ENCODE assay signal across 19 cellular contexts in genomic region chr7:24024276-24024675, GRCh38.
"Had no signal": no experiment of that assay in that cellular context is flagged by ENCODE, and none has a peak within 500 bp of the region (broad histone marks: within the 10 kb centered on the region; RNA-seq: fewer than 3 reads in every experiment).

No MANE protein-coding gene starts in this region.

- H3K9me3 Mint-ChIP-seq: activated B cell treated with CpG ODN at 0.5 μM for 24 hours; activated CD4-positive, alpha-beta memory T cell treated with anti-CD3 and anti-CD28 coated beads for 36 hours; activated naive CD8-positive, alpha-beta T cell treated with anti-CD3 and anti-CD28 coated beads, Interleukin-2, amount 10 ng/mL, durations not matched to agents 7 days and 5 days; activated T-helper 17 cell treated with anti-CD3 and anti-CD28 coated beads, Interleukin-2, amount 50 U/mL, for 72 hours; central memory CD8-positive, alpha-beta T cell; stimulated activated naive B cell treated with anti-CD40 and anti-IgM and Interleukin-4, amounts not matched to agents 10 μg/mL and 1 μg/mL and 100 μg/mL, for 72 hours had no signal

- H3K36me3 Mint-ChIP-seq: activated CD4-positive, alpha-beta memory T cell treated with anti-CD3 and anti-CD28 coated beads for 36 hours; activated naive CD8-positive, alpha-beta T cell treated with anti-CD3 and anti-CD28 coated beads, Interleukin-2, amount 10 ng/mL, durations not matched to agents 7 days and 5 days; naive B cell; stimulated activated naive B cell treated with anti-CD40 and anti-IgM and Interleukin-4, amounts not matched to agents 10 μg/mL and 1 μg/mL and 100 μg/mL, for 72 hours had no signal

- H3K27ac ChIP-seq: colonic mucosa, gastrocnemius medialis, spleen, thoracic aorta, upper lobe of left lung had no signal

- H3K4me1 ChIP-seq: colonic mucosa, gastrocnemius medialis, spleen, upper lobe of left lung had no signal

- H3K4me1 Mint-ChIP-seq: activated B cell treated with CpG ODN at 0.5 μM for 24 hours; activated naive CD8-positive, alpha-beta T cell treated with anti-CD3 and anti-CD28 coated beads, Interleukin-2, amount 10 ng/mL, durations not matched to agents 7 days and 5 days; activated T-helper 17 cell treated with anti-CD3 and anti-CD28 coated beads, Interleukin-2, amount 50 U/mL, for 72 hours; central memory CD8-positive, alpha-beta T cell; naive B cell; stimulated activated naive B cell treated with anti-CD40 and anti-IgM and Interleukin-4, amounts not matched to agents 10 μg/mL and 1 μg/mL and 100 μg/mL, for 72 hours had no signal

- ATAC-seq: activated T-helper 17 cell treated with anti-CD3 and anti-CD28 coated beads, Interleukin-2, amount 50 U/mL, for 72 hours; gastrocnemius medialis; sciatic nerve had no signal

- H3K4me3 Mint-ChIP-seq: activated B cell treated with CpG ODN at 0.5 μM for 24 hours; activated CD4-positive, alpha-beta memory T cell treated with anti-CD3 and anti-CD28 coated beads for 36 hours; activated naive CD8-positive, alpha-beta T cell treated with anti-CD3 and anti-CD28 coated beads, Interleukin-2, amount 10 ng/mL, durations not matched to agents 7 days and 5 days; activated T-helper 17 cell treated with anti-CD3 and anti-CD28 coated beads, Interleukin-2, amount 50 U/mL, for 72 hours; central memory CD8-positive, alpha-beta T cell; naive B cell; stimulated activated naive B cell treated with anti-CD40 and anti-IgM and Interleukin-4, amounts not matched to agents 10 μg/mL and 1 μg/mL and 100 μg/mL, for 72 hours had no signal

- H3K27me3 Mint-ChIP-seq: activated T-helper 17 cell treated with anti-CD3 and anti-CD28 coated beads, Interleukin-2, amount 50 U/mL, for 72 hours; stimulated activated naive B cell treated with anti-CD40 and anti-IgM and Interleukin-4, amounts not matched to agents 10 μg/mL and 1 μg/mL and 100 μg/mL, for 72 hours had no signal

- H3K27ac Mint-ChIP-seq: activated B cell treated with CpG ODN at 0.5 μM for 24 hours; activated CD4-positive, alpha-beta memory T cell treated with anti-CD3 and anti-CD28 coated beads for 36 hours; activated naive CD8-positive, alpha-beta T cell treated with anti-CD3 and anti-CD28 coated beads, Interleukin-2, amount 10 ng/mL, durations not matched to agents 7 days and 5 days; activated T-helper 17 cell treated with anti-CD3 and anti-CD28 coated beads, Interleukin-2, amount 50 U/mL, for 72 hours; naive B cell; stimulated activated naive B cell treated with anti-CD40 and anti-IgM and Interleukin-4, amounts not matched to agents 10 μg/mL and 1 μg/mL and 100 μg/mL, for 72 hours had no signal

- H3K9me3 ChIP-seq: colonic mucosa, gastrocnemius medialis, spleen, thoracic aorta, upper lobe of left lung had no signal

- H3K27me3 ChIP-seq: colonic mucosa, gastrocnemius medialis, spleen, upper lobe of left lung had no signal

- DNase-seq: activated B cell treated with CpG ODN at 0.5 μM for 24 hours; activated CD4-positive, alpha-beta memory T cell treated with anti-CD3 and anti-CD28 coated beads for 36 hours; activated CD4-positive, alpha-beta T cell treated with anti-CD3 and anti-CD28 coated beads for 4 hours; activated naive CD4-positive, alpha-beta T cell; activated naive CD8-positive, alpha-beta T cell treated with anti-CD3 and anti-CD28 coated beads, Interleukin-2, amount 10 ng/mL, durations not matched to agents 7 days and 5 days; activated T-cell treated with anti-CD3 and anti-CD28 coated beads, Interleukin-2, amount 50 U/mL, for 1 hour; amygdala; colonic mucosa; gastrocnemius medialis; head of caudate nucleus; naive B cell; spleen; stimulated activated naive B cell treated with anti-CD40 and anti-IgM and Interleukin-4, amounts not matched to agents 10 μg/mL and 1 μg/mL and 100 μg/mL, for 72 hours; T-helper 9 cell; upper lobe of left lung had no signal

- H3K4me3 ChIP-seq: colonic mucosa, gastrocnemius medialis, spleen, thoracic aorta, upper lobe of left lung had no signal

- H3K36me3 ChIP-seq: colonic mucosa, gastrocnemius medialis, spleen, thoracic aorta, upper lobe of left lung had no signal
